Comparison of ENCODE assay signal across 22 cellular contexts in genomic region chrX:7390446-7390845, GRCh38.
"Had no signal": no experiment of that assay in that cellular context is flagged by ENCODE, and none has a peak within 500 bp of the region (broad histone marks: within the 10 kb centered on the region; RNA-seq: fewer than 3 reads in every experiment).

No MANE protein-coding gene starts in this region.

- H3K27ac ChIP-seq: coronary artery, esophagus muscularis mucosa, gastrocnemius medialis, lower lobe of right lung, parathyroid adenoma, right lobe of liver, thoracic aorta, tibial nerve, upper lobe of right lung, uterus had no signal

- ATAC-seq: gastrocnemius medialis; left ventricle myocardium superior; lower lobe of right lung; natural killer cell; right lobe of liver; stimulated activated effector memory CD8-positive, alpha-beta T cell treated with anti-CD3 and anti-CD28 coated beads, Interleukin-12 subunit alpha, Interleukin-12 subunit beta, amount 100 ng/mL, for 72 hours; stimulated activated naive CD8-positive, alpha-beta T cell treated with anti-CD3 and anti-CD28 coated beads, Interleukin-15, Interleukin-2, amounts not matched to agents 100 U/mL and 50 U/mL, for 24 hours; upper lobe of right lung had no signal

- H2AFZ ChIP-seq: parathyroid adenoma had no signal

- H3K4me3 ChIP-seq: coronary artery, esophagus muscularis mucosa, gastrocnemius medialis, lower lobe of right lung, right lobe of liver, smooth muscle cell, thoracic aorta, tibial nerve, upper lobe of right lung, uterus had no signal

- H3K36me3 ChIP-seq: esophagus muscularis mucosa, gastrocnemius medialis, lower lobe of right lung, right lobe of liver, thoracic aorta, tibial nerve, upper lobe of right lung, uterus had no signal

- H3K79me2 ChIP-seq: parathyroid adenoma had no signal

- H3K9me3 ChIP-seq: esophagus muscularis mucosa, gastrocnemius medialis, lower lobe of right lung, right lobe of liver, thoracic aorta, tibial nerve, upper lobe of right lung, uterus had no signal

- DNase-seq: dermis blood vessel endothelial cell; effector memory CD4-positive, alpha-beta T cell; gastrocnemius medialis; head of caudate nucleus; left ventricle myocardium superior; lower lobe of right lung; natural killer cell; occipital lobe; right lobe of liver; stimulated activated CD4-positive, alpha-beta T cell treated with anti-CD3 and anti-CD28 coated beads, Interleukin-12 subunit alpha, Interleukin-12 subunit beta, amount 100 ng/mL, for 4 hours; stimulated activated CD4-positive, alpha-beta T cell treated with anti-CD3 and anti-CD28 coated beads, Interleukin-2, amount 100 ng/mL, for 24 hours; stimulated activated CD4-positive, alpha-beta T cell treated with anti-CD3 and anti-CD28 coated beads, Interleukin-4, amount 100 ng/mL, for 24 hours; stimulated activated naive CD8-positive, alpha-beta T cell treated with anti-CD3 and anti-CD28 coated beads, Interleukin-15, Interleukin-2, amounts not matched to agents 100 U/mL and 50 U/mL, for 24 hours; upper lobe of right lung; uterus had no signal

- H3K4me2 ChIP-seq: smooth muscle cell had no signal

- H3K4me1 ChIP-seq: esophagus muscularis mucosa, gastrocnemius medialis, lower lobe of right lung, parathyroid adenoma, right lobe of liver, tibial nerve, upper lobe of right lung, uterus had no signal

- H3K27me3 ChIP-seq: esophagus muscularis mucosa, gastrocnemius medialis, right lobe of liver, tibial nerve, upper lobe of right lung, uterus had no signal
